In the genomic region with DNA sequence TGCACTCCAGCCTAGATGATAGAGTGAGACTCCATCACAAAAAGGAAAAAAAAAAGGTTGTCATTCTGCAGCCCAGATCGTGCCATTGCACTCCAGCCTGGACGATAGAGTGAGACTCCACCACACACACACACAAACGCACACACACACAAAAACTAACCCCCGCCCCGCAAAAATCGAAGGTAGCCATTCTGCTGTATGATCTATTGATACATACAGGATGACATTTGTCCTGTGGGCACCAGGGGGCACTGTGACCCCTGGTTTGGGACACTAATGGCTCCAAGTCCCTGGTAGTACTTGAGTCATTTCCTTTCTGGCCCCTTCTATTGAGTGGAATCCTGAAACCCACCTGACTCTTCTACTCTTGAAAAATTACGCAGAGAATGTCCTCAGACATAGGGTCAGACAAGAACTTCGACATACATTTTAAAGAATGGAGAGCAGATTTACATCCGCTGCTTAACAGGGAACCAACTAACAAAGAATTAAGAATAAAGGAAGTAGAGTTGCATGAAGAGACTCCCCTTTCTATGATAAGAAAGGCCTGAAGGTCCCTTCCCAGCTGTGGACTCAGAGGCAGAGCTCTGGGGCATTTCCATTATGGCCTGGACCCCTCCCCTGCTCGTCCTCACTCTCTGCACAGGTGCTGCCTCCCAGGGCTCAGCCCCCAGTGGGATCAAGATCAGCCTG, we compare ENCODE assay signal across 9 cellular contexts. TPM values are rescaled to one million over a fixed set of nuclear protein-coding genes. Genes with fewer than 3 reads are reported as not detected.
DNase-seq lines count a peak whose midpoint lies in the region; ATAC-seq, FAIRE-seq and TF ChIP-seq lines count a peak whose summit lies in the region.
"Had no signal": no experiment of that assay in that cellular context is flagged by ENCODE, and none has a peak within 500 bp of the region (broad histone marks: within the 10 kb centered on the region; RNA-seq: fewer than 3 reads in every experiment).

No MANE protein-coding gene starts in this region.

- intact Hi-C loops in pancreas (cut with DNase I): loop anchor here in 1 of 3 donors (10.0 kb wide), 1 partner anchor 291 kb away; a partner anchor contains a TSS

- 42 to 48% methylated on average over 10 of the region's 10 CpGs for WGBS in pancreas, 2 donors

- no peaks in the 10 kb centered on the region for H3K9me3 ChIP-seq in pancreas
- H3K9me3 ChIP-seq: ovary had no signal

- H3K36me3 ChIP-seq in pancreas: no peaks in the 10 kb centered on the region
- H3K36me3 ChIP-seq: ovary had no signal

- H3K4me3 ChIP-seq in AG09309 (ENCODE audit: control insufficient read depth, low read depth, low read length) (no peak overlapping the region), GM12875 (ENCODE audit: low read depth, low read length) (no peak overlapping the region), pancreas (no peak overlapping the region)
- H3K4me3 ChIP-seq: ovary had no signal

- no peak overlapping the region for H3K27ac ChIP-seq in pancreas
- H3K27ac ChIP-seq: ovary had no signal

- H3K27me3 ChIP-seq in pancreas: no peaks in the 10 kb centered on the region
- H3K27me3 ChIP-seq: ovary had no signal

- peak; percentile 49 for TF ChIP-seq CTCF in AG09309 (IDR thresholded peaks at IDR 0.05; ENCODE audit: control insufficient read depth, insufficient read depth, low read depth, low read length, missing control alignments)
- peak; percentile 73 for TF ChIP-seq CTCF in GM12875 (IDR thresholded peaks at IDR 0.05; ENCODE audit: borderline replicate concordance, insufficient read depth, low read depth, low read length)
- TF ChIP-seq CTCF in pancreas (IDR thresholded peaks at IDR 0.05): peak; percentile 44 to 59 (median 51)

- ATAC-seq in pancreas (peak in 3 of 4 donors; percentile 58 to 82 (median 71)), GM18867 (IDR thresholded peaks at IDR 0.05; ENCODE audit: unreplicated experiment) (no peak), GM18517 (IDR thresholded peaks at IDR 0.05; ENCODE audit: unreplicated experiment) (no peak)

- DNase-seq in AG09309 (ENCODE audit: low read depth): no peak
- DNase-seq in NCI-H524 treated with DMSO at 0.1 percent for 48 hours (lab: John Stamatoyannopoulos, UW): peak; percentile 18
- DNase-seq in activated CD8-positive, alpha-beta memory T cell treated with anti-CD3 and anti-CD28 coated beads, Interleukin-2, amount 50 U/mL, for 48 hours: peak; percentile 69
- DNase-seq in fibroblast of peridontal ligament (ENCODE audit: extremely low read depth): peak; percentile 47
- DNase-seq in pancreas: peak in 5 of 6 donors; percentile 16 to 70 (median 44)

- no peak for FAIRE-seq in pancreas (lab: Jason Lieb, UNC)

- H3K4me1 ChIP-seq in pancreas: no peaks in the 10 kb centered on the region

RNA-seq across cellular contexts. Expression of a gene that starts 35.0 kb away (rescaled TPM):
- 1 to 10 TPM in 1 of 6 donors, not detected in 5; 1.6 TPM for total RNA-seq in pancreas
- not detected for polyA plus RNA-seq in pancreas

RNA-seq across cellular contexts. Expression of a gene that starts 50.3 kb away (rescaled TPM):
- total RNA-seq in pancreas: not detected
- not detected for polyA plus RNA-seq in pancreas
- total RNA-seq: ovary had no signal
- polyA plus RNA-seq: ovary had no signal

Comparison
In these comparisons a context has a peak if more than half of its experiments do, and no peak if none do; other contexts are left out.
1. ATAC-seq: peak in pancreas (3 of 4); none in GM18867 (single experiment) and GM18517 (single experiment).
2. Peak in every context shown above with its lines, with median percentiles within 50 percentile points of each other: CTCF ChIP-seq.